15 cellular contexts compared by ENCODE assay signal in the genomic region with DNA sequence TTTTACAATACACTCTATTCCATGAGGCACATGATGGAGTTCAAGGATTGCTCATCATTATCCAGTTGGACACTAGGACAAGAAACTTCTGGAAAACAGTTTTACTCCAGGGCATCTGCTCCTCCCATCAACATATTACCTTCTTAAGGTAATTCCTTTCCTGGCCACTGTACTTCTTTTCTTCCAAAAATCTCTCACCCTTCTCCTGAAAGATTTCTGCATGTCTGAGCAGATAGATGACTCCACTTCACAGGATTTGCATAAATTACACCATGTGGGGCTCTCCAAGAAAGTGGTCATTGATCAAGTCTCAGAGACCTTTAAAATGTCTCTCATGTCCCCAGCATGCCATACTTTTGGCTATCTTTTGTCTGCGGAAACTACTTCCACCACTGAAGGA.
DNase-seq lines count a peak whose midpoint lies in the region; ATAC-seq and TF ChIP-seq lines count a peak whose summit lies in the region.
"Had no signal": no experiment of that assay in that cellular context is flagged by ENCODE, and none has a peak within 500 bp of the region (broad histone marks: within the 10 kb centered on the region; RNA-seq: fewer than 3 reads in every experiment).

No MANE protein-coding gene starts in this region.

- no peak for TF ChIP-seq POLR2A in thyroid gland (IDR thresholded peaks at IDR 0.05)

- POLR2A ChIA-PET in PC-3 (lab: Charles Lee; ENCODE audit: unreplicated experiment), result no interaction called here

- BruUV-seq in Calu3 (replicated peaks; lab: Mats Ljungman, UMichigan) (no TSS peak), PC-3 (replicated peaks; lab: Mats Ljungman, UMichigan) (no TSS peak)

- H2BK120ac ChIP-seq in mesendoderm (ENCODE audit: low read depth, low read length), result no peak overlapping the region

- H3K9ac ChIP-seq in PC-3 (ENCODE audit: low read length) (no peak overlapping the region), mesendoderm (ENCODE audit: low read length) (no peak overlapping the region)

- no peaks in the 10 kb centered on the region for H3K27me3 Mint-ChIP-seq in Calu3 (ENCODE audit: unreplicated experiment)
- no peaks in the 10 kb centered on the region for H3K27me3 Mint-ChIP-seq in central memory CD8-positive, alpha-beta T cell

- H3K4me1 Mint-ChIP-seq in Calu3 (ENCODE audit: low read depth, unreplicated experiment), result peaks cover 18% of the 10 kb centered on the region
- peaks cover 26% of the 10 kb centered on the region for H3K4me1 Mint-ChIP-seq in central memory CD8-positive, alpha-beta T cell

- peaks cover 2% of the 10 kb centered on the region for H3K9me3 Mint-ChIP-seq in Calu3 (ENCODE audit: low read depth, unreplicated experiment)
- peaks cover 6% of the 10 kb centered on the region for H3K9me3 Mint-ChIP-seq in central memory CD8-positive, alpha-beta T cell

- DNase-seq in Calu3 (no peak), PC-3 (no peak), mesendoderm (peak; percentile 21), NCI-H1694 (lab: John Stamatoyannopoulos, UW) (no peak), kidney glomerular epithelial cell (lab: John Stamatoyannopoulos, UW) (no peak), thyroid gland (no peak)
- no peak for DNase-seq in central memory CD8-positive, alpha-beta T cell (ENCODE audit: low spot score in 2 of 2)
- DNase-seq: Caco-2, DMS53, H7, Karpas-422, NCI-H187 treated with DMSO at 0.1 percent for 48 hours, NCI-H748 treated with DMSO at 0.1 percent for 48 hours had no signal

- peaks cover 8% of the 10 kb centered on the region for H3F3A ChIP-seq in PC-3 (ENCODE audit: low read length, unreplicated experiment)

- intact Hi-C loops in Calu3 (cut with micrococcal nuclease; ENCODE audit: unreplicated experiment), result no loop called here
- intact Hi-C loops in PC-3 (cut with micrococcal nuclease), result no loop called here
- intact Hi-C loops in thyroid gland (cut with DNase I), result no loop called here

- no peaks in the 10 kb centered on the region for H3K36me3 ChIP-seq in PC-3 (ENCODE audit: low read depth, low read length)
- no peaks in the 10 kb centered on the region for H3K36me3 ChIP-seq in mesendoderm (ENCODE audit: control insufficient read depth, insufficient read depth, low read length)
- no peaks in the 10 kb centered on the region for H3K36me3 ChIP-seq in thyroid gland

- peaks cover 21% of the 10 kb centered on the region for H3K4me1 ChIP-seq in PC-3 (ENCODE audit: insufficient read depth, low read length)
- H3K4me1 ChIP-seq in mesendoderm (ENCODE audit: control insufficient read depth, low read depth, low read length), result no peaks in the 10 kb centered on the region
- peaks cover 0 to 4% of the 10 kb centered on the region in 2 donors for H3K4me1 ChIP-seq in thyroid gland
- H3K4me1 ChIP-seq: A549 had no signal

- H2BK5ac ChIP-seq in mesendoderm (ENCODE audit: low read length), result no peak overlapping the region

- no peaks in the 10 kb centered on the region for H3K79me2 ChIP-seq in PC-3 (ENCODE audit: low read length)
- no peaks in the 10 kb centered on the region for H3K79me2 ChIP-seq in mesendoderm (ENCODE audit: control insufficient read depth, insufficient read depth, low read length)

- no peak overlapping the region for H3K4me3 ChIP-seq in PC-3 (ENCODE audit: low read length)
- no peak overlapping the region for H3K4me3 ChIP-seq in mesendoderm (ENCODE audit: low read length)
- no peak overlapping the region for H3K4me3 ChIP-seq in thyroid gland (replicated peaks in 1 of 3)
- H3K4me3 ChIP-seq: A549 had no signal

- H2AK5ac ChIP-seq in mesendoderm (ENCODE audit: low read length), result no peak overlapping the region

- H3K56ac ChIP-seq in mesendoderm (ENCODE audit: low read length), result no peak overlapping the region

- H2AFZ ChIP-seq in PC-3 (ENCODE audit: low read length), result no peak overlapping the region

- H3K18ac ChIP-seq in mesendoderm (ENCODE audit: low read length), result no peak overlapping the region

- TF ChIP-seq CTCF in Calu3 (IDR thresholded peaks at IDR 0.05; ENCODE audit: unreplicated experiment) (no peak), PC-3 (conservative IDR thresholded peaks at IDR 0.05; ENCODE audit: low read depth, low read length) (no peak), thyroid gland (IDR thresholded peaks at IDR 0.05) (no peak)

- H4K20me1 ChIP-seq in PC-3 (ENCODE audit: low read length), result no peaks in the 10 kb centered on the region

- CTCF ChIA-PET in Calu3 (lab: Charles Lee) (no interaction called here), PC-3 (lab: Charles Lee) (no interaction called here)

- H3K4me3 Mint-ChIP-seq in Calu3 (ENCODE audit: low read depth, unreplicated experiment), result no peak overlapping the region
- no peak overlapping the region for H3K4me3 Mint-ChIP-seq in central memory CD8-positive, alpha-beta T cell

- H3K4me2 ChIP-seq in PC-3 (ENCODE audit: low read length) (peak overlapping the region; percentile 33), mesendoderm (ENCODE audit: low read length) (no peak overlapping the region)
- H3K4me2 ChIP-seq: A549 had no signal

- H3K4ac ChIP-seq in mesendoderm (ENCODE audit: low read depth, low read length), result no peak overlapping the region

- H3K27me3 ChIP-seq in PC-3 (ENCODE audit: low read length) (no peaks in the 10 kb centered on the region), mesendoderm (ENCODE audit: insufficient read depth, low read length, poor library complexity) (no peaks in the 10 kb centered on the region), thyroid gland (no peaks in the 10 kb centered on the region)

- no peaks in the 10 kb centered on the region for H3K9me2 ChIP-seq in PC-3 (replicated peaks; ENCODE audit: low read length)

- ATAC-seq in PC-3, result no peak
- no peak for ATAC-seq in central memory CD8-positive, alpha-beta T cell (replicated peaks; ENCODE audit: extremely low read depth, poor library complexity, severe bottlenecking)
- ATAC-seq: A549, Right ventricle myocardium inferior had no signal

- H3K27ac Mint-ChIP-seq in Calu3 (ENCODE audit: unreplicated experiment), result peak overlapping the region; percentile 22
- peak overlapping the region; percentile 89 for H3K27ac Mint-ChIP-seq in central memory CD8-positive, alpha-beta T cell (ENCODE audit: low read depth)

- peak overlapping the region; percentile 88 for H3K27ac ChIP-seq in PC-3 (ENCODE audit: low read length)
- H3K27ac ChIP-seq in mesendoderm (ENCODE audit: low read depth, low read length), result no peak overlapping the region
- H3K27ac ChIP-seq in thyroid gland, result no peak overlapping the region
- H3K27ac ChIP-seq: A549 had no signal

- no peak overlapping the region for H4K5ac ChIP-seq in mesendoderm (ENCODE audit: low read length)

- H3K79me1 ChIP-seq in mesendoderm (ENCODE audit: low read length), result no peaks in the 10 kb centered on the region

- H3K23ac ChIP-seq in mesendoderm (ENCODE audit: low read length), result no peak overlapping the region

- WGBS in mesendoderm (ENCODE audit: extremely low coverage, insufficient coverage, low lambda C conversion rate), result no CpG with 5 or more reads among the region's 1 CpG
- 97 to 100% methylated on average over 1 of the region's 1 CpG for WGBS in thyroid gland, 2 donors

- H4K8ac ChIP-seq in mesendoderm (ENCODE audit: low read depth, low read length), result no peak overlapping the region

- H3K9me3 ChIP-seq in PC-3 (ENCODE audit: low read length) (no peaks in the 10 kb centered on the region), thyroid gland (no peaks in the 10 kb centered on the region)
- H3K9me3 ChIP-seq: A549 had no signal

- H2BK15ac ChIP-seq in mesendoderm (replicated peaks; ENCODE audit: low read depth), result no peak overlapping the region

- no peaks in the 10 kb centered on the region for H3K36me3 Mint-ChIP-seq in Calu3 (ENCODE audit: insufficient read depth, unreplicated experiment)
- H3K36me3 Mint-ChIP-seq in central memory CD8-positive, alpha-beta T cell (ENCODE audit: insufficient read depth), result no peaks in the 10 kb centered on the region
